In genomic region chr2:179467111-179467510, GRCh38 we compare ENCODE assay signal across 1 cellular context.
TF ChIP-seq lines count a peak whose summit lies in the region.

No MANE protein-coding gene starts in this region.

TF ChIP-seq in IMR-90, 13 proteins besides CTCF, POLR2A, EP300 and RAD21:
- TF ChIP-seq ELK1 (IDR thresholded peaks at IDR 0.05; ENCODE audit: borderline replicate concordance, low read depth, low read length) (no peak), CEBPB (IDR thresholded peaks at IDR 0.05; ENCODE audit: low read depth, low read length) (no peak), MAFK (IDR thresholded peaks at IDR 0.05; ENCODE audit: low read depth, low read length) (no peak), RFX5 (IDR thresholded peaks at IDR 0.05; ENCODE audit: low read depth, low read length) (no peak), FOS (IDR thresholded peaks at IDR 0.05; ENCODE audit: low read depth, low read length) (no peak), BHLHE40 (IDR thresholded peaks at IDR 0.05; ENCODE audit: low read depth, low read length) (no peak), MXI1 (IDR thresholded peaks at IDR 0.05; ENCODE audit: borderline replicate concordance, low read depth, low read length) (no peak), USF2 (IDR thresholded peaks at IDR 0.05; ENCODE audit: low read depth, low read length) (no peak), NFE2L2 (IDR thresholded peaks at IDR 0.05; ENCODE audit: low read depth, low read length) (no peak), MAZ (IDR thresholded peaks at IDR 0.05; ENCODE audit: borderline replicate concordance, low read depth, low read length) (no peak), SMC3 (IDR thresholded peaks at IDR 0.05; ENCODE audit: low read depth, low read length) (no peak)
